Comparison of ENCODE assay signal across 28 cellular contexts in the genomic region with DNA sequence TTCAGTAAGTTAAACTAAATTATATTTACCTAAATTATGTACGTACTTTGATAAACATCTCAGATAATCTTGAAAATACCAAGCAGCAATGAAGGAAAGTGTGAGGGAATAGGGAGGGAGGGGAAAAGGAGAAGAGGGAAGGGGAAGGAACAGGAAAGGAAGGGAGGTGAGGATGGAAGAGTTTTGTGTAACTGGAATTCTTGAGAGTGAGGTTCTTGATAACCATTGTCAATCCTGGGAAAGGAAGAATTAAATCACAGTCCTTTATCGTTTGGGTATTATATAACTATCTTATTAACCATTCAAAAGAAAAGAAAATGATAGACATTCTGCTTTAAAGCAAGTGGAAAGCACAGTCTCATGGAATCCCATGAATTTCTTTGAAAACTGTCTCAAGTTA.
"Had no signal": no experiment of that assay in that cellular context is flagged by ENCODE, and none has a peak within 500 bp of the region (broad histone marks: within the 10 kb centered on the region; RNA-seq: fewer than 3 reads in every experiment).

No MANE protein-coding gene starts in this region.

- H3K9me3 ChIP-seq: stomach, suprapubic skin, testis, thoracic aorta, thyroid gland, tibial artery, tibial nerve, transverse colon, upper lobe of left lung, upper lobe of right lung, uterus had no signal

- H3K27me3 ChIP-seq: stomach, suprapubic skin, testis, thyroid gland, tibial artery, tibial nerve, transverse colon, upper lobe of left lung, upper lobe of right lung, uterus had no signal

- H3K36me3 Mint-ChIP-seq: stimulated activated effector memory CD8-positive, alpha-beta T cell treated with anti-CD3 and anti-CD28 coated beads, Interleukin-12 subunit alpha, Interleukin-12 subunit beta, amount 100 ng/mL, for 72 hours; stimulated activated memory B cell treated with anti-CD40 and anti-IgM and Interleukin-4, amounts not matched to agents 10 μg/mL and 1 μg/mL and 100 μg/mL, for 72 hours; stimulated activated naive B cell treated with anti-CD40 and anti-IgM and Interleukin-4, amounts not matched to agents 10 μg/mL and 1 μg/mL and 100 μg/mL, for 72 hours; type B pancreatic cell had no signal

- H3K4me1 ChIP-seq: stomach, suprapubic skin, testis, thyroid gland, tibial artery, tibial nerve, transverse colon, upper lobe of left lung, upper lobe of right lung, uterus had no signal

- H3K36me3 ChIP-seq: stomach, suprapubic skin, thoracic aorta, thyroid gland, tibial artery, tibial nerve, transverse colon, upper lobe of left lung, upper lobe of right lung, uterus had no signal

- H3K4me1 Mint-ChIP-seq: stimulated activated effector memory CD8-positive, alpha-beta T cell treated with anti-CD3 and anti-CD28 coated beads, Interleukin-12 subunit alpha, Interleukin-12 subunit beta, amount 100 ng/mL, for 72 hours; stimulated activated memory B cell treated with anti-CD40 and anti-IgM and Interleukin-4, amounts not matched to agents 10 μg/mL and 1 μg/mL and 100 μg/mL, for 72 hours; stimulated activated naive B cell treated with anti-CD40 and anti-IgM and Interleukin-4, amounts not matched to agents 10 μg/mL and 1 μg/mL and 100 μg/mL, for 72 hours; stimulated activated naive CD8-positive, alpha-beta T cell treated with anti-CD3 and anti-CD28 coated beads, Interleukin-15, amount 100 ng/mL, for 72 hours had no signal

- H3K4me3 Mint-ChIP-seq: stimulated activated effector memory CD8-positive, alpha-beta T cell treated with anti-CD3 and anti-CD28 coated beads, Interleukin-12 subunit alpha, Interleukin-12 subunit beta, amount 100 ng/mL, for 72 hours; stimulated activated memory B cell treated with anti-CD40 and anti-IgM and Interleukin-4, amounts not matched to agents 10 μg/mL and 1 μg/mL and 100 μg/mL, for 72 hours; stimulated activated naive B cell treated with anti-CD40 and anti-IgM and Interleukin-4, amounts not matched to agents 10 μg/mL and 1 μg/mL and 100 μg/mL, for 72 hours; stimulated activated naive CD8-positive, alpha-beta T cell treated with anti-CD3 and anti-CD28 coated beads, Interleukin-15, amount 100 ng/mL, for 72 hours; stimulated activated naive CD8-positive, alpha-beta T cell treated with anti-CD3 and anti-CD28 coated beads, Interleukin-15, Interleukin-2, amounts not matched to agents 100 ng/mL and 50 ng/mL, for 24 hours; type B pancreatic cell had no signal

- H3K27ac ChIP-seq: stomach, suprapubic skin, testis, thoracic aorta, thyroid gland, tibial artery, tibial nerve, transverse colon, upper lobe of left lung, upper lobe of right lung, uterus had no signal

- H3K27ac Mint-ChIP-seq: stimulated activated effector memory CD8-positive, alpha-beta T cell treated with anti-CD3 and anti-CD28 coated beads, Interleukin-12 subunit alpha, Interleukin-12 subunit beta, amount 100 ng/mL, for 72 hours; stimulated activated memory B cell treated with anti-CD40 and anti-IgM and Interleukin-4, amounts not matched to agents 10 μg/mL and 1 μg/mL and 100 μg/mL, for 72 hours; stimulated activated naive B cell treated with anti-CD40 and anti-IgM and Interleukin-4, amounts not matched to agents 10 μg/mL and 1 μg/mL and 100 μg/mL, for 72 hours; stimulated activated naive CD8-positive, alpha-beta T cell treated with anti-CD3 and anti-CD28 coated beads, Interleukin-15, amount 100 ng/mL, for 72 hours; stimulated activated naive CD8-positive, alpha-beta T cell treated with anti-CD3 and anti-CD28 coated beads, Interleukin-15, Interleukin-2, amounts not matched to agents 100 ng/mL and 50 ng/mL, for 24 hours; type B pancreatic cell had no signal

- FAIRE-seq: urothelium cell line had no signal

- H3K27me3 Mint-ChIP-seq: stimulated activated memory B cell treated with anti-CD40 and anti-IgM and Interleukin-4, amounts not matched to agents 10 μg/mL and 1 μg/mL and 100 μg/mL, for 72 hours; stimulated activated naive B cell treated with anti-CD40 and anti-IgM and Interleukin-4, amounts not matched to agents 10 μg/mL and 1 μg/mL and 100 μg/mL, for 72 hours; stimulated activated naive CD8-positive, alpha-beta T cell treated with anti-CD3 and anti-CD28 coated beads, Interleukin-15, amount 100 ng/mL, for 72 hours; stimulated activated naive CD8-positive, alpha-beta T cell treated with anti-CD3 and anti-CD28 coated beads, Interleukin-15, Interleukin-2, amounts not matched to agents 100 ng/mL and 50 ng/mL, for 24 hours; type B pancreatic cell had no signal

- ATAC-seq: stimulated activated effector memory CD8-positive, alpha-beta T cell treated with anti-CD3 and anti-CD28 coated beads, Interleukin-12 subunit alpha, Interleukin-12 subunit beta, amount 100 ng/mL, for 72 hours; stimulated activated memory B cell treated with anti-CD40 and anti-IgM and Interleukin-4, amounts not matched to agents 10 μg/mL and 1 μg/mL and 100 μg/mL, for 72 hours; stimulated activated naive B cell treated with anti-CD40 and anti-IgM and Interleukin-4, amounts not matched to agents 10 μg/mL and 1 μg/mL and 100 μg/mL, for 72 hours; stimulated activated naive CD8-positive, alpha-beta T cell treated with anti-CD3 and anti-CD28 coated beads, Interleukin-15, amount 100 ng/mL, for 72 hours; stimulated activated naive CD8-positive, alpha-beta T cell treated with anti-CD3 and anti-CD28 coated beads, Interleukin-15, Interleukin-2, amounts not matched to agents 100 U/mL and 50 U/mL, for 24 hours; upper lobe of right lung had no signal

- DNase-seq: stimulated activated CD4-positive, alpha-beta T cell treated with anti-CD3 and anti-CD28 coated beads, Interleukin-2, amount 100 ng/mL, for 48 hours; stimulated activated CD4-positive, alpha-beta T cell treated with anti-CD3 and anti-CD28 coated beads, Interleukin-4, amount 100 ng/mL, for 1 hour; stimulated activated CD4-positive, alpha-beta T cell treated with anti-CD3 and anti-CD28 coated beads, Interleukin-4, amount 100 ng/mL, for 24 hours; stimulated activated CD4-positive, alpha-beta T cell treated with anti-CD3 and anti-CD28 coated beads, Interleukin-4, amount 100 ng/mL, for 4 hours; stimulated activated CD8-positive, alpha-beta memory T cell treated with anti-CD3 and anti-CD28 coated beads, Interleukin-4, amount 100 ng/mL, for 48 hours; stimulated activated naive B cell treated with anti-CD40 and anti-IgM and Interleukin-4, amounts not matched to agents 10 μg/mL and 1 μg/mL and 100 μg/mL, for 72 hours; stimulated activated naive CD4-positive, alpha-beta T cell; stimulated activated naive CD4-positive, alpha-beta T cell treated with Interleukin-2 at 50 U/mL for 16 hours; stimulated activated naive CD8-positive, alpha-beta T cell treated with anti-CD3 and anti-CD28 coated beads, Interleukin-15, amount 100 ng/mL, for 72 hours; stimulated activated naive CD8-positive, alpha-beta T cell treated with anti-CD3 and anti-CD28 coated beads, Interleukin-15, Interleukin-2, amounts not matched to agents 100 U/mL and 50 U/mL, for 24 hours; stomach; substantia nigra; testis; thyroid gland; tibial artery; transverse colon; trophoblast cell; upper lobe of left lung; upper lobe of right lung; uterus had no signal

- H3K4me3 ChIP-seq: stomach, suprapubic skin, testis, thoracic aorta, thyroid gland, tibial artery, tibial nerve, transverse colon, upper lobe of left lung, upper lobe of right lung, uterus had no signal

- H3K9me3 Mint-ChIP-seq: stimulated activated memory B cell treated with anti-CD40 and anti-IgM and Interleukin-4, amounts not matched to agents 10 μg/mL and 1 μg/mL and 100 μg/mL, for 72 hours; stimulated activated naive B cell treated with anti-CD40 and anti-IgM and Interleukin-4, amounts not matched to agents 10 μg/mL and 1 μg/mL and 100 μg/mL, for 72 hours; stimulated activated naive CD8-positive, alpha-beta T cell treated with anti-CD3 and anti-CD28 coated beads, Interleukin-15, amount 100 ng/mL, for 72 hours; type B pancreatic cell had no signal
